ENCODE assay signal across 1 cellular context in genomic region chr2:96265349-96265839, GRCh38.
TF ChIP-seq lines count a peak whose summit lies in the region.

No MANE protein-coding gene starts in this region.

TF ChIP-seq in K562, 482 proteins besides CTCF, POLR2A, EP300 and RAD21 (continued from another document and continues in another):
- 0 out of 2 replicates have a peak, but pooled peaks have one; percentile 20 for TF ChIP-seq HLTF (IDR thresholded peaks at IDR 0.05)
- TF ChIP-seq TRIM28 (IDR thresholded peaks at IDR 0.05): no peak
- TF ChIP-seq MECOM (CRISPR knock-in tag; IDR thresholded peaks at IDR 0.05): no peak
- no peak for TF ChIP-seq RERE (CRISPR knock-in tag; IDR thresholded peaks at IDR 0.05; ENCODE audit: borderline replicate concordance)
- TF ChIP-seq NFIC (IDR thresholded peaks at IDR 0.05): no peak
- no peak for TF ChIP-seq ARID3A (IDR thresholded peaks at IDR 0.05; ENCODE audit: borderline replicate concordance, low read depth, low read length)
- TF ChIP-seq ZNF740 (CRISPR knock-in tag; IDR thresholded peaks at IDR 0.05): no peak
- TF ChIP-seq ZNF740 (tag; IDR thresholded peaks at IDR 0.05): no peak
- 0 out of 2 replicates have a peak, but pooled peaks have one; percentile 9 for TF ChIP-seq ZEB2 (IDR thresholded peaks at IDR 0.05)
- no peak for TF ChIP-seq NR3C1 (CRISPR knock-in tag; IDR thresholded peaks at IDR 0.05)
- peak in 1 of 2 experiments; percentile 15; a peak in 1 of 4 replicates for TF ChIP-seq SIN3A (IDR thresholded peaks at IDR 0.05; ENCODE audit: borderline replicate concordance in 2 of 2, control insufficient read depth in 1 of 2, low read depth in 2 of 2, low read length in 2 of 2)
- no peak for TF ChIP-seq MGA (IDR thresholded peaks at IDR 0.05)
- peak; percentile 60; the same call in 1 of the 2 replicates for TF ChIP-seq ZNF395 (CRISPR knock-in tag; IDR thresholded peaks at IDR 0.05)
- TF ChIP-seq MYC (IDR thresholded peaks at IDR 0.05; ENCODE audit: low read depth, low read length): no peak
- no peak for TF ChIP-seq MYC (CRISPR knock-in tag; IDR thresholded peaks at IDR 0.05; ENCODE audit: borderline replicate concordance, low read depth)
- peak; percentile 69 for TF ChIP-seq NKRF (IDR thresholded peaks at IDR 0.05; ENCODE audit: borderline replicate concordance)
- no peak for TF ChIP-seq MNT (conservative IDR thresholded peaks at IDR 0.05)
- TF ChIP-seq GABPA (tag; conservative IDR thresholded peaks at IDR 0.05; ENCODE audit: low read depth): no peak
- TF ChIP-seq MEIS2 (IDR thresholded peaks at IDR 0.05; ENCODE audit: partially characterized antibody): no peak
- TF ChIP-seq KAT7 (CRISPR knock-in tag; IDR thresholded peaks at IDR 0.05; ENCODE audit: borderline replicate concordance): 0 out of 2 replicates have a peak, but pooled peaks have one; percentile 9
- 0 out of 2 replicates have a peak, but pooled peaks have one; percentile 67 for TF ChIP-seq ZNF830 (CRISPR knock-in tag; IDR thresholded peaks at IDR 0.05)
